ENCODE assay signal across 24 cellular contexts in genomic region chr3:60890226-60890625, GRCh38.
"Had no signal": no experiment of that assay in that cellular context is flagged by ENCODE, and none has a peak within 500 bp of the region (broad histone marks: within the 10 kb centered on the region; RNA-seq: fewer than 3 reads in every experiment).

No MANE protein-coding gene starts in this region.

- DNase-seq: dermis blood vessel endothelial cell; effector CD4-positive, alpha-beta T cell; endodermal cell; gastrocnemius medialis; heart right ventricle; hypothalamus; islet precursor cell; left colon; left ventricle myocardium superior; mesendoderm; naive thymus-derived CD4-positive, alpha-beta T cell; nephron progenitor cell; psoas muscle; spleen; stimulated activated CD4-positive, alpha-beta T cell treated with anti-CD3 and anti-CD28 coated beads, Interleukin-15, amount 100 ng/mL, for 24 hours; stimulated activated CD4-positive, alpha-beta T cell treated with anti-CD3 and anti-CD28 coated beads, Interleukin-1b, Interleukin-23, amount 100 ng/mL, for 48 hours; stimulated activated CD4-positive, alpha-beta T cell treated with anti-CD3 and anti-CD28 coated beads, Interleukin-4, amount 100 ng/mL, for 24 hours; testis; transverse colon had no signal

- H3K9me3 ChIP-seq: esophagus muscularis mucosa, gastrocnemius medialis, heart right ventricle, psoas muscle, spleen, testis, transverse colon had no signal

- H3K4me1 ChIP-seq: esophagus muscularis mucosa, gastrocnemius medialis, heart right ventricle, psoas muscle, spleen, testis, transverse colon had no signal

- H3K27me3 Mint-ChIP-seq: stimulated activated memory B cell treated with anti-CD40 and anti-IgM and Interleukin-4, amounts not matched to agents 10 μg/mL and 1 μg/mL and 100 μg/mL, for 72 hours; stimulated activated naive CD8-positive, alpha-beta T cell treated with anti-CD3 and anti-CD28 coated beads, Interleukin-15, Interleukin-2, amounts not matched to agents 100 ng/mL and 50 ng/mL, for 24 hours had no signal

- H3K4me3 Mint-ChIP-seq: endodermal cell; naive thymus-derived CD4-positive, alpha-beta T cell; nephron progenitor cell; stimulated activated memory B cell treated with anti-CD40 and anti-IgM and Interleukin-4, amounts not matched to agents 10 μg/mL and 1 μg/mL and 100 μg/mL, for 72 hours; stimulated activated naive CD8-positive, alpha-beta T cell treated with anti-CD3 and anti-CD28 coated beads, Interleukin-15, Interleukin-2, amounts not matched to agents 100 ng/mL and 50 ng/mL, for 24 hours had no signal

- H3K27me3 ChIP-seq: esophagus muscularis mucosa, gastrocnemius medialis, heart right ventricle, spleen, testis, transverse colon had no signal

- H3K4me3 ChIP-seq: esophagus muscularis mucosa, gastrocnemius medialis, heart right ventricle, lung, psoas muscle, spleen, testis, transverse colon had no signal

- H3K36me3 Mint-ChIP-seq: naive thymus-derived CD4-positive, alpha-beta T cell; stimulated activated memory B cell treated with anti-CD40 and anti-IgM and Interleukin-4, amounts not matched to agents 10 μg/mL and 1 μg/mL and 100 μg/mL, for 72 hours had no signal

- H3K4me1 Mint-ChIP-seq: stimulated activated memory B cell treated with anti-CD40 and anti-IgM and Interleukin-4, amounts not matched to agents 10 μg/mL and 1 μg/mL and 100 μg/mL, for 72 hours had no signal

- H3K27ac ChIP-seq: esophagus muscularis mucosa, gastrocnemius medialis, heart right ventricle, psoas muscle, spleen, testis, transverse colon had no signal

- H3K36me3 ChIP-seq: esophagus muscularis mucosa, gastrocnemius medialis, heart right ventricle, spleen, transverse colon had no signal

- ATAC-seq: gastrocnemius medialis; heart right ventricle; left colon; left ventricle myocardium superior; naive thymus-derived CD4-positive, alpha-beta T cell; psoas muscle; sciatic nerve; stimulated activated memory B cell treated with anti-CD40 and anti-IgM and Interleukin-4, amounts not matched to agents 10 μg/mL and 1 μg/mL and 100 μg/mL, for 72 hours had no signal

- H3K9me3 Mint-ChIP-seq: endodermal cell had no signal

- H3K27ac Mint-ChIP-seq: endodermal cell; naive thymus-derived CD4-positive, alpha-beta T cell; nephron progenitor cell; stimulated activated memory B cell treated with anti-CD40 and anti-IgM and Interleukin-4, amounts not matched to agents 10 μg/mL and 1 μg/mL and 100 μg/mL, for 72 hours; stimulated activated naive CD8-positive, alpha-beta T cell treated with anti-CD3 and anti-CD28 coated beads, Interleukin-15, Interleukin-2, amounts not matched to agents 100 ng/mL and 50 ng/mL, for 24 hours had no signal
